Comparison of ENCODE assay signal across 9 cellular contexts in genomic region chr1:43554444-43554992, GRCh38. TPM values are rescaled to one million over a fixed set of nuclear protein-coding genes. Genes with fewer than 3 reads are reported as not detected.
DNase-seq lines count a peak whose midpoint lies in the region; ATAC-seq, FAIRE-seq and TF ChIP-seq lines count a peak whose summit lies in the region.
"Had no signal": no experiment of that assay in that cellular context is flagged by ENCODE, and none has a peak within 500 bp of the region (broad histone marks: within the 10 kb centered on the region; RNA-seq: fewer than 3 reads in every experiment).

No MANE protein-coding gene starts in this region.

- H3K27ac ChIP-seq in VCaP (no peak overlapping the region), foreskin keratinocyte (no peak overlapping the region), vagina (no peak overlapping the region)
- H3K27ac ChIP-seq: BLaER1 had no signal

- H3K36me3 ChIP-seq in vagina, result peaks cover 0 to 8% of the 10 kb centered on the region in 2 donors

- H3K4me3 ChIP-seq in vagina, result no peak overlapping the region
- H3K4me3 ChIP-seq: BLaER1 had no signal

- H3K9me3 ChIP-seq in vagina, result no peaks in the 10 kb centered on the region
- H3K9me3 ChIP-seq: BLaER1 had no signal

- peaks cover 9% of the 10 kb centered on the region for H3K4me1 ChIP-seq in foreskin keratinocyte
- peaks cover 69% of the 10 kb centered on the region for H3K4me1 ChIP-seq in vagina

- ATAC-seq in foreskin keratinocyte (no peak), GM21717 (IDR thresholded peaks at IDR 0.05; ENCODE audit: unreplicated experiment) (no peak)

- intact Hi-C loops in vagina (cut with DNase I), result no loop called here

- no peak for FAIRE-seq in urothelium cell line (lab: Jason Lieb, UNC)

- peak; percentile 39; the same call in 1 of the 2 replicates for TF ChIP-seq CTCF in LNCAP (IDR thresholded peaks at IDR 0.05)
- peak; percentile 70 for TF ChIP-seq CTCF in VCaP (conservative IDR thresholded peaks at IDR 0.05)
- TF ChIP-seq CTCF in foreskin keratinocyte (conservative IDR thresholded peaks at IDR 0.05), result peak; percentile 66
- no peak for TF ChIP-seq CTCF in vagina (IDR thresholded peaks at IDR 0.05)

- no peaks in the 10 kb centered on the region for H3K27me3 ChIP-seq in foreskin keratinocyte
- no peaks in the 10 kb centered on the region for H3K27me3 ChIP-seq in vagina
- H3K27me3 ChIP-seq: BLaER1 had no signal

- TF ChIP-seq POLR2A in vagina (IDR thresholded peaks at IDR 0.05), result no peak

- DNase-seq in NCI-H1092 treated with DMSO at 0.1 percent for 48 hours (lab: John Stamatoyannopoulos, UW) (peak; percentile 37), NCI-H1092 (lab: John Stamatoyannopoulos, UW) (no peak), foreskin keratinocyte (peak in 1 of 2 donors; percentile 32), urothelium cell line (ENCODE audit: low spot score) (peak; percentile 35), vagina (ENCODE audit: extremely low spot score in 2 of 2) (no peak)

RNA-seq across cellular contexts. Expression of gene PTPRF, which starts 23.8 kb away (rescaled TPM):
- total RNA-seq in foreskin keratinocyte (147 and 186 TPM in 2 replicates), vagina (139 TPM)
- polyA plus RNA-seq in foreskin keratinocyte, result 57.6 and 75.7 TPM in 2 replicates

Comparison
In these comparisons a context has a peak if more than half of its experiments do, and no peak if none do; other contexts are left out.
1. DNase-seq: peak in NCI-H1092 treated with DMSO at 0.1 percent for 48 hours (single experiment) and urothelium cell line (single experiment); none in NCI-H1092 (single experiment) and vagina (0 of 2).
2. CTCF ChIP-seq: peak in LNCAP (single experiment), VCaP (single experiment) and foreskin keratinocyte (single experiment); none in vagina (0 of 3).